12 cellular contexts compared by ENCODE assay signal in genomic region chr4:83561381-83561780, GRCh38. TPM values are rescaled to one million over a fixed set of nuclear protein-coding genes. Genes with fewer than 3 reads are reported as not detected.
A peak's percentile ranks its signal among the peaks of the same experiment; 100 is the strongest.
DNase-seq lines count a peak whose midpoint lies in the region; ATAC-seq and TF ChIP-seq lines count a peak whose summit lies in the region.
"Had no signal": no experiment of that assay in that cellular context is flagged by ENCODE, and none has a peak within 500 bp of the region (broad histone marks: within the 10 kb centered on the region; RNA-seq: fewer than 3 reads in every experiment).

No MANE protein-coding gene starts in this region.

- intact Hi-C loops in left cardiac atrium (cut with DNase I) (no loop called here), upper lobe of right lung (cut with DNase I) (no loop called here)

- H3K4me3 ChIP-seq in upper lobe of right lung, result no peak overlapping the region
- H3K4me3 ChIP-seq in WERI-Rb-1 (ENCODE audit: low read depth, low read length), result no peak overlapping the region
- H3K4me3 ChIP-seq: GM23338, upper lobe of left lung had no signal

- H3K4me1 ChIP-seq in upper lobe of right lung, result peaks cover 3% of the 10 kb centered on the region

- ATAC-seq in left cardiac atrium (peak; percentile 41 to 94), upper lobe of right lung (peak; percentile 86), HG02798 (IDR thresholded peaks at IDR 0.05; ENCODE audit: poor library complexity, unreplicated experiment) (no peak)
- ATAC-seq: GM23338 had no signal

- H3K27me3 ChIP-seq in upper lobe of right lung (no peaks in the 10 kb centered on the region), WERI-Rb-1 (ENCODE audit: insufficient read depth, low read depth, severe bottlenecking) (no peaks in the 10 kb centered on the region)
- H3K27me3 ChIP-seq: upper lobe of left lung had no signal

- TF ChIP-seq CTCF in upper lobe of right lung (IDR thresholded peaks at IDR 0.05), result no peak
- TF ChIP-seq CTCF in WERI-Rb-1 (IDR thresholded peaks at IDR 0.05; ENCODE audit: low read depth, low read length), result no peak

- peak; percentile 13 for DNase-seq in stimulated activated CD4-positive, alpha-beta T cell treated with anti-CD3 and anti-CD28 coated beads, Interleukin-15, amount 100 ng/mL, for 24 hours
- no peak for DNase-seq in stimulated activated CD4-positive, alpha-beta T cell treated with anti-CD3 and anti-CD28 coated beads, Interleukin-12 subunit alpha, Interleukin-12 subunit beta, amount 100 ng/mL, for 4 hours
- DNase-seq in T1000 (lab: John Stamatoyannopoulos, UW), result peak; percentile 28
- DNase-seq in left cardiac atrium, result peak; percentile 24
- no peak for DNase-seq in upper lobe of right lung
- DNase-seq in WERI-Rb-1, result no peak
- DNase-seq in HuH-7.5 (ENCODE audit: low spot score), result no peak
- DNase-seq: DND-41, NCI-H1092 had no signal

- H3K36me3 ChIP-seq in upper lobe of right lung (no peaks in the 10 kb centered on the region), WERI-Rb-1 (no peaks in the 10 kb centered on the region)
- H3K36me3 ChIP-seq: upper lobe of left lung had no signal

- no peak overlapping the region for H3K27ac ChIP-seq in upper lobe of right lung
- H3K27ac ChIP-seq in WERI-Rb-1, result no peak overlapping the region
- H3K27ac ChIP-seq: upper lobe of left lung had no signal

- H3K9me3 ChIP-seq in upper lobe of right lung, result no peaks in the 10 kb centered on the region
- no peaks in the 10 kb centered on the region for H3K9me3 ChIP-seq in WERI-Rb-1 (ENCODE audit: severe bottlenecking)
- H3K9me3 ChIP-seq: upper lobe of left lung had no signal

RNA-seq across cellular contexts. Expression of gene GPAT3, which starts 25.5 kb away (rescaled TPM):
- total RNA-seq in left cardiac atrium, result 10 to 100 TPM; 34.0 to 39.0 TPM
- total RNA-seq in upper lobe of right lung, result 8.3 TPM

Comparison
In these comparisons a context has a peak if more than half of its experiments do, and no peak if none do; other contexts are left out.
1. DNase-seq: peak in stimulated activated CD4-positive, alpha-beta T cell treated with anti-CD3 and anti-CD28 coated beads, Interleukin-15, amount 100 ng/mL, for 24 hours (single experiment), T1000 (single experiment) and left cardiac atrium (single experiment); none in stimulated activated CD4-positive, alpha-beta T cell treated with anti-CD3 and anti-CD28 coated beads, Interleukin-12 subunit alpha, Interleukin-12 subunit beta, amount 100 ng/mL, for 4 hours (single experiment), upper lobe of right lung (single experiment), WERI-Rb-1 (single experiment) and HuH-7.5 (single experiment).